ENCODE assay signal across 2 cellular contexts in genomic region chr6:134318396-134319281, GRCh38.
TF ChIP-seq lines count a peak whose summit lies in the region.

No MANE protein-coding gene starts in this region.

TF ChIP-seq in SK-N-SH, 30 proteins besides CTCF, POLR2A, EP300 and RAD21 (continued from another document):
- no peak for TF ChIP-seq JUND (IDR thresholded peaks at IDR 0.05)
- no peak for TF ChIP-seq NFIC (IDR thresholded peaks at IDR 0.05; ENCODE audit: borderline replicate concordance)
- no peak for TF ChIP-seq PBX3 (IDR thresholded peaks at IDR 0.05)
- no peak for TF ChIP-seq TAF1 (IDR thresholded peaks at IDR 0.05; ENCODE audit: borderline replicate concordance, low read depth, low read length)
- no peak for TF ChIP-seq GATA2 (CRISPR knock-in tag; IDR thresholded peaks at IDR 0.05)

TF ChIP-seq in H1, 55 proteins besides CTCF, POLR2A, EP300 and RAD21:
- TF ChIP-seq GABPA (IDR thresholded peaks at IDR 0.05; ENCODE audit: borderline replicate concordance, insufficient read depth, low read length) (no peak), SUZ12 (IDR thresholded peaks at IDR 0.05; ENCODE audit: low read length) (no peak), JUN (IDR thresholded peaks at IDR 0.05; ENCODE audit: low read depth, low read length) (no peak), ZNF274 (IDR thresholded peaks at IDR 0.05; ENCODE audit: borderline replicate concordance, extremely low read depth, low read length) (no peak), RBBP5 (IDR thresholded peaks at IDR 0.05; ENCODE audit: borderline replicate concordance, low read depth, low read length) (no peak), TCF12 (IDR thresholded peaks at IDR 0.05; ENCODE audit: low read depth, low read length) (no peak), KDM5A (IDR thresholded peaks at IDR 0.05; ENCODE audit: low read length) (no peak), SP1 (IDR thresholded peaks at IDR 0.05; ENCODE audit: low read depth, low read length) (no peak), GTF2F1 (IDR thresholded peaks at IDR 0.05; ENCODE audit: borderline replicate concordance, low read depth, low read length) (no peak), SIX5 (IDR thresholded peaks at IDR 0.05; ENCODE audit: low read depth, low read length) (no peak), E2F6 (IDR thresholded peaks at IDR 0.05) (no peak), TAF7 (optimal IDR thresholded peaks at IDR 0.05; ENCODE audit: borderline replicate concordance, low read depth, low read length) (no peak)
TF ChIP-seq in H1: peak in this region for 0.
